34 cellular contexts compared by ENCODE assay signal in genomic region chr2:38912619-38913018, GRCh38. TPM values are rescaled to one million over a fixed set of nuclear protein-coding genes. Genes with fewer than 3 reads are reported as not detected.
"Had no signal": no experiment of that assay in that cellular context is flagged by ENCODE, and none has a peak within 500 bp of the region (broad histone marks: within the 10 kb centered on the region; RNA-seq: fewer than 3 reads in every experiment).

No MANE protein-coding gene starts in this region.

- H3K4me1 ChIP-seq: ascending aorta, body of pancreas, breast epithelium had no signal

- DNase-seq: activated effector memory CD4-positive, alpha-beta T cell treated with anti-CD3 and anti-CD28 coated beads, Interleukin-2, amount 50 U/mL, for 16 hours; activated effector memory CD4-positive, alpha-beta T cell treated with Interleukin-2 at 50 U/mL for 16 hours; activated gamma-delta T cell; activated gamma-delta T cell treated with Interleukin-2 at 50 U/mL for 16 hours; activated naive CD4-positive, alpha-beta T cell; activated naive CD4-positive, alpha-beta T cell treated with anti-CD3 and anti-CD28 coated beads for 36 hours; activated naive CD4-positive, alpha-beta T cell treated with anti-CD3 and anti-CD28 coated beads, Interleukin-2, amount 10 ng/mL, durations not matched to agents 7 days and 5 days; activated naive CD4-positive, alpha-beta T cell treated with anti-CD3 and anti-CD28 coated beads, Interleukin-2, amount 50 U/mL, for 16 hours; activated naive CD4-positive, alpha-beta T cell treated with Interleukin-2 at 50 U/mL for 16 hours; activated naive CD8-positive, alpha-beta T cell treated with anti-CD3 and anti-CD28 coated beads for 36 hours; activated naive CD8-positive, alpha-beta T cell treated with anti-CD3 and anti-CD28 coated beads, Interleukin-2, amount 10 ng/mL, durations not matched to agents 7 days and 5 days; activated naive CD8-positive, alpha-beta T cell treated with anti-CD3 and anti-CD28 coated beads, Interleukin-2, amount 50 U/mL, for 24 hours; activated T-cell treated with anti-CD3 and anti-CD28 coated beads for 4 hours; activated T-cell treated with anti-CD3 and anti-CD28 coated beads, Interleukin-2, amount 50 U/mL, for 1 hour; activated T-cell treated with anti-CD3 and anti-CD28 coated beads, Interleukin-2, amount 50 U/mL, for 24 hours; activated T-cell treated with anti-CD3 and anti-CD28 coated beads, Interleukin-2, amount 50 U/mL, for 4 hours; activated T-cell treated with anti-CD3 and anti-CD28 coated beads, Interleukin-2, amount 50 U/mL, for 48 hours; activated T-cell treated with anti-CD3 and anti-CD28 coated beads, Interleukin-2, amount 50 U/mL, for 72 hours; amniotic stem cell; amygdala; anterior cingulate cortex; aorta; body of pancreas; brain microvascular endothelial cell; caudate nucleus; central memory CD4-positive, alpha-beta T cell; cerebellar nuclear complex had no signal

- FAIRE-seq: astrocyte, bronchial epithelial cell had no signal

- H3K27me3 ChIP-seq: ascending aorta, body of pancreas, brain microvascular endothelial cell, breast epithelium, cardiac muscle cell had no signal

- H3K27ac ChIP-seq: ascending aorta, body of pancreas, brain microvascular endothelial cell, breast epithelium, cardiac muscle cell had no signal

- ATAC-seq: activated naive CD4-positive, alpha-beta T cell treated with anti-CD3 and anti-CD28 coated beads, Interleukin-2, amount 50 U/mL, for 72 hours; activated naive CD8-positive, alpha-beta T cell treated with anti-CD3 and anti-CD28 coated beads, Interleukin-2, amount 50 U/mL, for 24 hours; activated T-cell treated with anti-CD3 and anti-CD28 coated beads, Interleukin-2, amount 50 U/mL, for 4 hours; activated T-cell treated with anti-CD3 and anti-CD28 coated beads, Interleukin-2, amount 50 U/mL, for 72 hours; activated T-helper 17 cell treated with anti-CD3 and anti-CD28 coated beads, Interleukin-2, amount 50 U/mL, for 72 hours; body of pancreas had no signal

- H3K9me3 ChIP-seq: ascending aorta, body of pancreas, breast epithelium had no signal

- H3K36me3 ChIP-seq: ascending aorta, brain microvascular endothelial cell, breast epithelium, cardiac muscle cell had no signal

- H3K4me3 ChIP-seq: ascending aorta, body of pancreas, breast epithelium, cardiac muscle cell had no signal

RNA-seq across cellular contexts. Expression of gene ARHGEF33, which starts 22.9 kb away (rescaled TPM):
- total RNA-seq: activated naive CD4-positive, alpha-beta T cell treated with anti-CD3 and anti-CD28 coated beads for 36 hours had no signal

RNA-seq across cellular contexts. Expression of gene MORN2, which starts 36.8 kb away (rescaled TPM):
- total RNA-seq: ascending aorta had no signal
